1 cellular context compared by ENCODE assay signal in genomic region chr10:77349226-77349625, GRCh38.
TF ChIP-seq lines count a peak whose summit lies in the region.

No MANE protein-coding gene starts in this region.

TF ChIP-seq in A549, 52 proteins besides CTCF, POLR2A, EP300 and RAD21 (continued from another document):
- TF ChIP-seq PHF8 (IDR thresholded peaks at IDR 0.05; ENCODE audit: borderline replicate concordance, low read depth) (no peak), CBX8 (IDR thresholded peaks at IDR 0.05) (no peak), FOXS1 (CRISPR knock-in tag; IDR thresholded peaks at IDR 0.05) (no peak), ZC3H11A (IDR thresholded peaks at IDR 0.05) (no peak), TFCP2L1 (CRISPR knock-in tag; IDR thresholded peaks at IDR 0.05) (no peak), SREBF2 (IDR thresholded peaks at IDR 0.05) (no peak), ATOH8 (CRISPR knock-in tag; IDR thresholded peaks at IDR 0.05; ENCODE audit: low read depth) (no peak), HDAC2 (IDR thresholded peaks at IDR 0.05) (no peak), EHMT2 (IDR thresholded peaks at IDR 0.05; ENCODE audit: low read depth) (no peak), RFX5 (IDR thresholded peaks at IDR 0.05) (no peak), EHF (CRISPR knock-in tag; IDR thresholded peaks at IDR 0.05) (no peak), HEYL (CRISPR knock-in tag; IDR thresholded peaks at IDR 0.05) (no peak), SMC3 (IDR thresholded peaks at IDR 0.05) (no peak)
- TF ChIP-seq, protein P1, sequence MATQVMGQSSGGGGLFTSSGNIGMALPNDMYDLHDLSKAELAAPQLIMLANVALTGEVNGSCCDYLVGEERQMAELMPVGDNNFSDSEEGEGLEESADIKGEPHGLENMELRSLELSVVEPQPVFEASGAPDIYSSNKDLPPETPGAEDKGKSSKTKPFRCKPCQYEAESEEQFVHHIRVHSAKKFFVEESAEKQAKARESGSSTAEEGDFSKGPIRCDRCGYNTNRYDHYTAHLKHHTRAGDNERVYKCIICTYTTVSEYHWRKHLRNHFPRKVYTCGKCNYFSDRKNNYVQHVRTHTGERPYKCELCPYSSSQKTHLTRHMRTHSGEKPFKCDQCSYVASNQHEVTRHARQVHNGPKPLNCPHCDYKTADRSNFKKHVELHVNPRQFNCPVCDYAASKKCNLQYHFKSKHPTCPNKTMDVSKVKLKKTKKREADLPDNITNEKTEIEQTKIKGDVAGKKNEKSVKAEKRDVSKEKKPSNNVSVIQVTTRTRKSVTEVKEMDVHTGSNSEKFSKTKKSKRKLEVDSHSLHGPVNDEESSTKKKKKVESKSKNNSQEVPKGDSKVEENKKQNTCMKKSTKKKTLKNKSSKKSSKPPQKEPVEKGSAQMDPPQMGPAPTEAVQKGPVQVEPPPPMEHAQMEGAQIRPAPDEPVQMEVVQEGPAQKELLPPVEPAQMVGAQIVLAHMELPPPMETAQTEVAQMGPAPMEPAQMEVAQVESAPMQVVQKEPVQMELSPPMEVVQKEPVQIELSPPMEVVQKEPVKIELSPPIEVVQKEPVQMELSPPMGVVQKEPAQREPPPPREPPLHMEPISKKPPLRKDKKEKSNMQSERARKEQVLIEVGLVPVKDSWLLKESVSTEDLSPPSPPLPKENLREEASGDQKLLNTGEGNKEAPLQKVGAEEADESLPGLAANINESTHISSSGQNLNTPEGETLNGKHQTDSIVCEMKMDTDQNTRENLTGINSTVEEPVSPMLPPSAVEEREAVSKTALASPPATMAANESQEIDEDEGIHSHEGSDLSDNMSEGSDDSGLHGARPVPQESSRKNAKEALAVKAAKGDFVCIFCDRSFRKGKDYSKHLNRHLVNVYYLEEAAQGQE (IDR thresholded peaks at IDR 0.05) = no peak
- TF ChIP-seq, protein P2, sequence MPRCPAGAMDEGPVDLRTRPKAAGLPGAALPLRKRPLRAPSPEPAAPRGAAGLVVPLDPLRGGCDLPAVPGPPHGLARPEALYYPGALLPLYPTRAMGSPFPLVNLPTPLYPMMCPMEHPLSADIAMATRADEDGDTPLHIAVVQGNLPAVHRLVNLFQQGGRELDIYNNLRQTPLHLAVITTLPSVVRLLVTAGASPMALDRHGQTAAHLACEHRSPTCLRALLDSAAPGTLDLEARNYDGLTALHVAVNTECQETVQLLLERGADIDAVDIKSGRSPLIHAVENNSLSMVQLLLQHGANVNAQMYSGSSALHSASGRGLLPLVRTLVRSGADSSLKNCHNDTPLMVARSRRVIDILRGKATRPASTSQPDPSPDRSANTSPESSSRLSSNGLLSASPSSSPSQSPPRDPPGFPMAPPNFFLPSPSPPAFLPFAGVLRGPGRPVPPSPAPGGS (IDR thresholded peaks at IDR 0.05) = no peak
